In the genomic region with DNA sequence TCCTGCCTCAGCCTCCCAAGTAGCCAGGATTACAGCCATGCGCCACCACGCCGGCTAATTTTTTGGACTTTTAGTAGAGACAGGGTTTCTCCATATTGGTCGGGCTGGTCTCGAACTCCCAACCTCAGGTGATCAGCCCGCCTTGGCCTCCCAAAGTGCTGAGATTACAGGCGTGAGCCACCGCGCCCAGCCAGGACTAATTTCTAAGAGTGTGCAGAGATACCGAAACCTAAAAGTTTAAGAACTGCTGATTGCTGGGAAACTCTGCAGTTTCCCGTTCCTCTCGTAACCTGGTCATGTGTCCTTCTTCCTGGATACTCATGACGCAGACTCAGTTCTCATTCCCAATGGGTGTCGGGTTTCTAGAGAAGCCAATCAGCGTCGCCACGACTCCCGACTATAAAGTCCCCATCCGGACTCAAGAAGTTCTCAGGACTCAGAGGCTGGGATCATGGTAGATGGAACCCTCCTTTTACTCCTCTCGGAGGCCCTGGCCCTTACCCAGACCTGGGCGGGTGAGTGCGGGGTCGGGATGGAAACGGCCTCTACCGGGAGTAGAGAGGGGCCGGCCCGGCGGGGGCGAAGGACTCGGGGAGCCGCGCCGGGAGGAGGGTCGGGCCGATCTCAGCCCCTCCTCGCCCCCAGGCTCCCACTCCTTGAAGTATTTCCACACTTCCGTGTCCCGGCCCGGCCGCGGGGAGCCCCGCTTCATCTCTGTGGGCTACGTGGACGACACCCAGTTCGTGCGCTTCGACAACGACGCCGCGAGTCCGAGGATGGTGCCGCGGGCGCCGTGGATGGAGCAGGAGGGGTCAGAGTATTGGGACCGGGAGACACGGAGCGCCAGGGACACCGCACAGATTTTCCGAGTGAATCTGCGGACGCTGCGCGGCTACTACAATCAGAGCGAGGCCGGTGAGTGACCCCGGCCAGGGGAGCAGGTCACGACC, we compare ENCODE assay signal across 1 cellular context.
TF ChIP-seq lines count a peak whose summit lies in the region.

A gene (plus strand): TSS at position 429 of the 950 bp plus-strand sequence. CDS start 23 bp downstream, at position 452.

TF ChIP-seq in SK-N-SH, 30 proteins besides CTCF, POLR2A, EP300 and RAD21:
- no peak for TF ChIP-seq FOSL2 (IDR thresholded peaks at IDR 0.05; ENCODE audit: borderline replicate concordance, low read depth)
- no peak for TF ChIP-seq CHD2 (IDR thresholded peaks at IDR 0.05; ENCODE audit: low read length, partially characterized antibody)
- TF ChIP-seq RCOR1 (IDR thresholded peaks at IDR 0.05; ENCODE audit: low read length): no peak
- no peak for TF ChIP-seq NFIC (IDR thresholded peaks at IDR 0.05; ENCODE audit: borderline replicate concordance)
- TF ChIP-seq SIN3A (IDR thresholded peaks at IDR 0.05; ENCODE audit: borderline replicate concordance, low read depth, low read length): peak; percentile 59; the same call in 1 of the 2 replicates
- TF ChIP-seq GABPA (IDR thresholded peaks at IDR 0.05; ENCODE audit: low read depth): no peak
- no peak for TF ChIP-seq TEAD4 (IDR thresholded peaks at IDR 0.05; ENCODE audit: borderline replicate concordance, insufficient read depth)
- TF ChIP-seq, protein P1, sequence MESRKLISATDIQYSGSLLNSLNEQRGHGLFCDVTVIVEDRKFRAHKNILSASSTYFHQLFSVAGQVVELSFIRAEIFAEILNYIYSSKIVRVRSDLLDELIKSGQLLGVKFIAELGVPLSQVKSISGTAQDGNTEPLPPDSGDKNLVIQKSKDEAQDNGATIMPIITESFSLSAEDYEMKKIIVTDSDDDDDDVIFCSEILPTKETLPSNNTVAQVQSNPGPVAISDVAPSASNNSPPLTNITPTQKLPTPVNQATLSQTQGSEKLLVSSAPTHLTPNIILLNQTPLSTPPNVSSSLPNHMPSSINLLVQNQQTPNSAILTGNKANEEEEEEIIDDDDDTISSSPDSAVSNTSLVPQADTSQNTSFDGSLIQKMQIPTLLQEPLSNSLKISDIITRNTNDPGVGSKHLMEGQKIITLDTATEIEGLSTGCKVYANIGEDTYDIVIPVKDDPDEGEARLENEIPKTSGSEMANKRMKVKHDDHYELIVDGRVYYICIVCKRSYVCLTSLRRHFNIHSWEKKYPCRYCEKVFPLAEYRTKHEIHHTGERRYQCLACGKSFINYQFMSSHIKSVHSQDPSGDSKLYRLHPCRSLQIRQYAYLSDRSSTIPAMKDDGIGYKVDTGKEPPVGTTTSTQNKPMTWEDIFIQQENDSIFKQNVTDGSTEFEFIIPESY (IDR thresholded peaks at IDR 0.05; ENCODE audit: borderline replicate concordance, low read depth): no peak
- TF ChIP-seq, protein P2, sequence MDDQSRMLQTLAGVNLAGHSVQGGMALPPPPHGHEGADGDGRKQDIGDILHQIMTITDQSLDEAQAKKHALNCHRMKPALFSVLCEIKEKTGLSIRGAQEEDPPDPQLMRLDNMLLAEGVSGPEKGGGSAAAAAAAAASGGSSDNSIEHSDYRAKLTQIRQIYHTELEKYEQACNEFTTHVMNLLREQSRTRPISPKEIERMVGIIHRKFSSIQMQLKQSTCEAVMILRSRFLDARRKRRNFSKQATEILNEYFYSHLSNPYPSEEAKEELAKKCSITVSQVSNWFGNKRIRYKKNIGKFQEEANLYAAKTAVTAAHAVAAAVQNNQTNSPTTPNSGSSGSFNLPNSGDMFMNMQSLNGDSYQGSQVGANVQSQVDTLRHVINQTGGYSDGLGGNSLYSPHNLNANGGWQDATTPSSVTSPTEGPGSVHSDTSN (IDR thresholded peaks at IDR 0.05): no peak
- TF ChIP-seq JUND (IDR thresholded peaks at IDR 0.05): no peak
- TF ChIP-seq MEF2A (IDR thresholded peaks at IDR 0.05; ENCODE audit: borderline replicate concordance, low read depth): no peak
- no peak for TF ChIP-seq MXI1 (IDR thresholded peaks at IDR 0.05; ENCODE audit: low read depth, low read length)
- no peak for TF ChIP-seq GATA2 (CRISPR knock-in tag; IDR thresholded peaks at IDR 0.05)
- TF ChIP-seq, protein P3, sequence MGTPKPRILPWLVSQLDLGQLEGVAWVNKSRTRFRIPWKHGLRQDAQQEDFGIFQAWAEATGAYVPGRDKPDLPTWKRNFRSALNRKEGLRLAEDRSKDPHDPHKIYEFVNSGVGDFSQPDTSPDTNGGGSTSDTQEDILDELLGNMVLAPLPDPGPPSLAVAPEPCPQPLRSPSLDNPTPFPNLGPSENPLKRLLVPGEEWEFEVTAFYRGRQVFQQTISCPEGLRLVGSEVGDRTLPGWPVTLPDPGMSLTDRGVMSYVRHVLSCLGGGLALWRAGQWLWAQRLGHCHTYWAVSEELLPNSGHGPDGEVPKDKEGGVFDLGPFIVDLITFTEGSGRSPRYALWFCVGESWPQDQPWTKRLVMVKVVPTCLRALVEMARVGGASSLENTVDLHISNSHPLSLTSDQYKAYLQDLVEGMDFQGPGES (IDR thresholded peaks at IDR 0.05; ENCODE audit: low read depth, low read length): peak; percentile 26; the same call in 1 of the 2 replicates
- TF ChIP-seq, protein P4, sequence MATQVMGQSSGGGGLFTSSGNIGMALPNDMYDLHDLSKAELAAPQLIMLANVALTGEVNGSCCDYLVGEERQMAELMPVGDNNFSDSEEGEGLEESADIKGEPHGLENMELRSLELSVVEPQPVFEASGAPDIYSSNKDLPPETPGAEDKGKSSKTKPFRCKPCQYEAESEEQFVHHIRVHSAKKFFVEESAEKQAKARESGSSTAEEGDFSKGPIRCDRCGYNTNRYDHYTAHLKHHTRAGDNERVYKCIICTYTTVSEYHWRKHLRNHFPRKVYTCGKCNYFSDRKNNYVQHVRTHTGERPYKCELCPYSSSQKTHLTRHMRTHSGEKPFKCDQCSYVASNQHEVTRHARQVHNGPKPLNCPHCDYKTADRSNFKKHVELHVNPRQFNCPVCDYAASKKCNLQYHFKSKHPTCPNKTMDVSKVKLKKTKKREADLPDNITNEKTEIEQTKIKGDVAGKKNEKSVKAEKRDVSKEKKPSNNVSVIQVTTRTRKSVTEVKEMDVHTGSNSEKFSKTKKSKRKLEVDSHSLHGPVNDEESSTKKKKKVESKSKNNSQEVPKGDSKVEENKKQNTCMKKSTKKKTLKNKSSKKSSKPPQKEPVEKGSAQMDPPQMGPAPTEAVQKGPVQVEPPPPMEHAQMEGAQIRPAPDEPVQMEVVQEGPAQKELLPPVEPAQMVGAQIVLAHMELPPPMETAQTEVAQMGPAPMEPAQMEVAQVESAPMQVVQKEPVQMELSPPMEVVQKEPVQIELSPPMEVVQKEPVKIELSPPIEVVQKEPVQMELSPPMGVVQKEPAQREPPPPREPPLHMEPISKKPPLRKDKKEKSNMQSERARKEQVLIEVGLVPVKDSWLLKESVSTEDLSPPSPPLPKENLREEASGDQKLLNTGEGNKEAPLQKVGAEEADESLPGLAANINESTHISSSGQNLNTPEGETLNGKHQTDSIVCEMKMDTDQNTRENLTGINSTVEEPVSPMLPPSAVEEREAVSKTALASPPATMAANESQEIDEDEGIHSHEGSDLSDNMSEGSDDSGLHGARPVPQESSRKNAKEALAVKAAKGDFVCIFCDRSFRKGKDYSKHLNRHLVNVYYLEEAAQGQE (IDR thresholded peaks at IDR 0.05; ENCODE audit: low read depth, low read length): no peak
- TF ChIP-seq RXRA (IDR thresholded peaks at IDR 0.05; ENCODE audit: borderline replicate concordance, low read depth): no peak
- no peak for TF ChIP-seq EZH2phosphoT487 (IDR thresholded peaks at IDR 0.05; ENCODE audit: borderline replicate concordance, low read depth)
- peak; percentile 99 for TF ChIP-seq POLR2AphosphoS5 (IDR thresholded peaks at IDR 0.05; ENCODE audit: low read depth, low read length)
- no peak for TF ChIP-seq TCF12 (IDR thresholded peaks at IDR 0.05)
- TF ChIP-seq SMC3 (IDR thresholded peaks at IDR 0.05; ENCODE audit: low read depth, low read length): no peak
- no peak for TF ChIP-seq NRF1 (IDR thresholded peaks at IDR 0.05; ENCODE audit: low read depth, low read length)
- TF ChIP-seq ELF1 (IDR thresholded peaks at IDR 0.05): peak; percentile 50; the same call in 1 of the 2 replicates
- TF ChIP-seq TAF1 (IDR thresholded peaks at IDR 0.05; ENCODE audit: borderline replicate concordance, low read depth, low read length): peak; percentile 83; the same call in 1 of the 2 replicates
- TF ChIP-seq FOXJ3 (CRISPR knock-in tag; IDR thresholded peaks at IDR 0.05): no peak
- TF ChIP-seq, protein P5, sequence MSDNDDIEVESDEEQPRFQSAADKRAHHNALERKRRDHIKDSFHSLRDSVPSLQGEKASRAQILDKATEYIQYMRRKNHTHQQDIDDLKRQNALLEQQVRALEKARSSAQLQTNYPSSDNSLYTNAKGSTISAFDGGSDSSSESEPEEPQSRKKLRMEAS (IDR thresholded peaks at IDR 0.05; ENCODE audit: low read depth): no peak
- peak; percentile 99 for TF ChIP-seq RFX5 (IDR thresholded peaks at IDR 0.05; ENCODE audit: low read length)
- TF ChIP-seq YY1 (IDR thresholded peaks at IDR 0.05; ENCODE audit: low read depth): peak; percentile 23; the same call in 1 of the 2 replicates
- TF ChIP-seq FOXM1 (IDR thresholded peaks at IDR 0.05; ENCODE audit: low read depth): no peak
- TF ChIP-seq, protein P6, sequence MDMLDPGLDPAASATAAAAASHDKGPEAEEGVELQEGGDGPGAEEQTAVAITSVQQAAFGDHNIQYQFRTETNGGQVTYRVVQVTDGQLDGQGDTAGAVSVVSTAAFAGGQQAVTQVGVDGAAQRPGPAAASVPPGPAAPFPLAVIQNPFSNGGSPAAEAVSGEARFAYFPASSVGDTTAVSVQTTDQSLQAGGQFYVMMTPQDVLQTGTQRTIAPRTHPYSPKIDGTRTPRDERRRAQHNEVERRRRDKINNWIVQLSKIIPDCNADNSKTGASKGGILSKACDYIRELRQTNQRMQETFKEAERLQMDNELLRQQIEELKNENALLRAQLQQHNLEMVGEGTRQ (IDR thresholded peaks at IDR 0.05; ENCODE audit: borderline replicate concordance, low read depth, low read length): no peak
- TF ChIP-seq, protein P7, sequence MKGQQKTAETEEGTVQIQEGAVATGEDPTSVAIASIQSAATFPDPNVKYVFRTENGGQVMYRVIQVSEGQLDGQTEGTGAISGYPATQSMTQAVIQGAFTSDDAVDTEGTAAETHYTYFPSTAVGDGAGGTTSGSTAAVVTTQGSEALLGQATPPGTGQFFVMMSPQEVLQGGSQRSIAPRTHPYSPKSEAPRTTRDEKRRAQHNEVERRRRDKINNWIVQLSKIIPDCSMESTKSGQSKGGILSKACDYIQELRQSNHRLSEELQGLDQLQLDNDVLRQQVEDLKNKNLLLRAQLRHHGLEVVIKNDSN (IDR thresholded peaks at IDR 0.05; ENCODE audit: borderline replicate concordance, low read depth): peak; percentile 78
